In the genomic region with DNA sequence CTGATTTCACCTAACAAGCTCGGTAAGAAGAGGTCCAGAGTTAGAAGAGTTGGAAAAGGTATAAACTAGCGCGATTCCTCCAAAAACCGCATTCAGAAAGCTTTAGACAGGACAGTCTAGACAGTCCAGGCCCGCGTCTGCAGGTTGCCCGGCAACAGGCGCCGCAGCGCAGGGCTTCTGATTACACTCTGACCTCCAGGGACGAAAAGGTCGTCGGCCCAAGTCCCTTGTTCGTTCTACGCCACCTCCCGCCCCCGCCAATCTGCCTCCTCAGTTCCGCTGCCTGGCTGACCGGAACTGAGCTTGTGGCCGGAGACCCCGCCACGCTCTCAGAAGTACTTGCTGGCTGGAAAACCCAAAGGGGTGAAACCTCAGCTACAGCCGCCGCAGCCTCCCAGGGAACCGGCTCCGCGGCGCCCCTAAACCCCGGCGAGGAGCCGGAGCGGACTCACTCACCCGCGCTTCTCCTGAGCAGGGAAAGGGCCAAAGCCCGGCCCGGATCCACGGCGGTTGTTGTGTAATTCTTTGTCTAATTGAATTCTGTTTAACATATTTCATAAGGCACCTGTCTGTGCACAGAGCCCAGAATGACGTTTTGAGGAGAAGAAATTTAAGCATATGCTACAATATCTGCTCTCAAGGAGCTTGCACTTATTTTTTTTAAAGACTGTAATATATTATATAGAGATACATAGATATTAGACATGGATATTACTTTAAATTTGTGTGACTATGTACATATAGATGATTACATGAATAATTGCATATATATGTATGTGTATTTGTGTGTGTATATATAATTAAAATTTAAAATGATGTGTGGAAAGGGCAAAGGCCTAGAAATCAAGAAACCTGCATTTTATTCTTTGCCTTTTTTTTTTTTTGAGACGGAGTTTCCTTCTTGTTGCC, we compare ENCODE assay signal across 8 cellular contexts. TPM values are rescaled to one million over a fixed set of nuclear protein-coding genes. Genes with fewer than 3 reads are reported as not detected.
DNase-seq lines count a peak whose midpoint lies in the region; ATAC-seq and TF ChIP-seq lines count a peak whose summit lies in the region.

TSS of gene CAPS2 (minus strand) at position 407 of the 909 bp plus-strand sequence. CDS start 3,826 bp downstream, outside the sequence.

- H3K9me3 ChIP-seq in mononuclear cell (ENCODE audit: low read depth, low read length) = no peaks in the 10 kb centered on the region

- no peak for TF ChIP-seq CTCF in HL-60 (IDR thresholded peaks at IDR 0.05; ENCODE audit: insufficient read depth, low read length)
- TF ChIP-seq CTCF in epithelial cell of esophagus (IDR thresholded peaks at IDR 0.05; ENCODE audit: insufficient read depth, low read depth, low read length, missing control alignments) = no peak

- H3K4me3 ChIP-seq in HL-60 (replicated peaks; ENCODE audit: insufficient read depth, low read length) = peak within 1 kb of the TSS; percentile 50
- H3K4me3 ChIP-seq in epithelial cell of esophagus (ENCODE audit: low read length) = peak within 1 kb of the TSS; percentile 73
- peak within 1 kb of the TSS; percentile 41 for H3K4me3 ChIP-seq in mononuclear cell (ENCODE audit: low read length)

- DNase-seq in COR-L47 (lab: John Stamatoyannopoulos, UW) = peak; percentile 81
- peak; percentile 36 to 82 for DNase-seq in HL-60 (ENCODE audit: low read depth in 1 of 2, low spot score in 1 of 2)
- DNase-seq in NOMO-1 (lab: John Stamatoyannopoulos, UW; ENCODE audit: unreplicated experiment in 2 of 2) = peak; percentile 79 to 80
- peak; percentile 9 for DNase-seq in activated CD8-positive, alpha-beta memory T cell treated with anti-CD3 and anti-CD28 coated beads, Interleukin-2, amount 50 U/mL, for 24 hours (ENCODE audit: extremely low read depth)
- peak; percentile 92 for DNase-seq in epithelial cell of esophagus (ENCODE audit: low read depth)
- peak; percentile 76 for DNase-seq in stimulated activated CD8-positive, alpha-beta memory T cell treated with anti-CD3 and anti-CD28 coated beads, Interleukin-4, amount 100 ng/mL, for 48 hours

- H3K27ac ChIP-seq in HL-60 (replicated peaks) = no peak within 1 kb of the TSS

- peaks cover 18% of the 10 kb centered on the region for H3K4me1 ChIP-seq in mononuclear cell (ENCODE audit: insufficient read depth, low read length)

- ATAC-seq in GM19468 (IDR thresholded peaks at IDR 0.05; ENCODE audit: extremely low read depth, unreplicated experiment) = peak; percentile 83

- H3K27me3 ChIP-seq in HL-60 (ENCODE audit: insufficient read depth, poor library complexity, severe bottlenecking) (no peaks in the 10 kb centered on the region), mononuclear cell (ENCODE audit: insufficient read depth, low read length) (peaks cover 30% of the 10 kb centered on the region)

RNA-seq across cellular contexts. Expression of gene CAPS2, which starts in this region (rescaled TPM):
- total RNA-seq in mononuclear cell = 2.4 TPM

Comparison
In these comparisons a context has a peak if more than half of its experiments do, and no peak if none do; other contexts are left out.
1. DNase-seq: peak in every context shown above with its lines; median percentile 92 in epithelial cell of esophagus; 81 in COR-L47; 80 in NOMO-1; 76 in stimulated activated CD8-positive, alpha-beta memory T cell treated with anti-CD3 and anti-CD28 coated beads, Interleukin-4, amount 100 ng/mL, for 48 hours; 59 in HL-60; 9 in activated CD8-positive, alpha-beta memory T cell treated with anti-CD3 and anti-CD28 coated beads, Interleukin-2, amount 50 U/mL, for 24 hours.